ENCODE assay signal across 8 cellular contexts in the genomic region with DNA sequence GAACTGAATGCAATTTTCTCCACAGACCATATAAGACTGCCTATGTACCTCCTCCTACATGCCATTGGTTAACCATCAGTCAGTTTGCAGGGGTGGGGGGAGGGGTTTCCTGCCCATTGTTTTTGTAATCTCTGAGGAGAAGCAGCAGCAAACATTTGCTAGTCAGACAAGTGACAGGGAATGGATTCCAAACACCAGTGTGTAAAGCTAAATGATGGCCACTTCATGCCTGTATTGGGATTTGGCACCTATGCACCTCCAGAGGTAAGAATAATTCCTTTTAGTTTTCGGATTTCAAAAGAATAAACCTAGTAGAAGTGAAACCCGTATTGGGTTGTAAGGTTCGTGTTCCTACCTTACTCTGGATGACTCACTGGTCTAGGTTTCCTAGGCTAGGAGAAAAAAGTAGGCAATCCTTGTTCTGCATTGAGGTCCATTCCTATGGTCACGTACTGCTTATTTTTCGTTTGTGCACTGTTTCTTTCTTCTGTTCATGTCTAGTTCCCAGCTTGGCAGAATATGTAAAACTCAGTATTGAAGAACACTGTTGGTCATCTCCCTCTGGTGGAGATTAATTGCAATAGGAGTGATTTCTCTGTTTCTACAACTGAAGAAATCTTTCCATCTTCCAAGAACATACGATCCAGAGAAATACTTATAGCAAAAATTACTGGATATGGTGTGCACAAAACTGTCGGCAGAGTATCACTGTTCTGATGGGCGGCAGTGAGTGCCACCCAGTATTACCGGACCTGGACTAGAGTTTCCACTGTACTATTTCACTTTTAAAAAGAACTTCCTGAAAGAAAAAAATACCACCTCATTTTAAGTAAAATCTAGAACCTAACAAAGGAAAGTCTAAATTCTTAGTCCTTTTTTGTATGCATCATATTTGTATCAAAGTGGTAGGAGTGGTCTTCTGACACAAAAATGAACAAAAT. TPM values are rescaled to one million over a fixed set of nuclear protein-coding genes. Genes with fewer than 3 reads are reported as not detected.
A peak's percentile ranks its signal among the peaks of the same experiment; 100 is the strongest.
DNase-seq lines count a peak whose midpoint lies in the region; ATAC-seq and TF ChIP-seq lines count a peak whose summit lies in the region.

A gene (plus strand): TSS at position 150 of the 941 bp plus-strand sequence. CDS start 31 bp downstream, at position 181.

- 19 to 22% methylated on average over 8 to 9 of the region's 9 CpGs for WGBS in gastroesophageal sphincter (ENCODE audit: low coverage in 1 of 2), 2 donors

- POLR2A ChIA-PET in activated CD8-positive, alpha-beta T cell treated with anti-CD3 and anti-CD28 coated beads, Interleukin-2, amount 10 ng/mL, durations not matched to agents 7 days and 5 days (lab: Charles Lee), result no interaction called here

- H3K79me2 ChIP-seq in DOHH2 (ENCODE audit: control insufficient read depth, low read length), result no peaks in the 10 kb centered on the region

- peak in 1 of 2 donors; percentile 8 for TF ChIP-seq POLR2A in gastroesophageal sphincter (IDR thresholded peaks at IDR 0.05)

- H3K9me3 Mint-ChIP-seq in activated CD8-positive, alpha-beta T cell treated with anti-CD3 and anti-CD28 coated beads, Interleukin-2, amount 10 ng/mL, durations not matched to agents 7 days and 5 days (ENCODE audit: insufficient read depth), result no peaks in the 10 kb centered on the region

- no peaks in the 10 kb centered on the region for H3K9me3 ChIP-seq in DOHH2 (ENCODE audit: control insufficient read depth, insufficient read depth, low read length)
- H3K9me3 ChIP-seq in gastroesophageal sphincter, result peaks cover 0 to 4% (median 0%) of the 10 kb centered on the region in 3 donors
- no peaks in the 10 kb centered on the region for H3K9me3 ChIP-seq in neutrophil

- no peaks in the 10 kb centered on the region for H3K36me3 ChIP-seq in DOHH2 (ENCODE audit: control insufficient read depth, low read length)
- H3K36me3 ChIP-seq in gastroesophageal sphincter, result peaks cover 0 to 18% of the 10 kb centered on the region in 2 donors
- no peaks in the 10 kb centered on the region for H3K36me3 ChIP-seq in neutrophil

- no peaks in the 10 kb centered on the region for H3K4me1 ChIP-seq in DOHH2 (ENCODE audit: control insufficient read depth, low read length)
- peaks cover 0 to 12% (median 0%) of the 10 kb centered on the region in 3 donors for H3K4me1 ChIP-seq in gastroesophageal sphincter
- peaks cover 0 to 7% of the 10 kb centered on the region in 2 experiments for H3K4me1 ChIP-seq in neutrophil (ENCODE audit: control insufficient read depth in 1 of 2, insufficient read depth in 1 of 2, low read depth in 1 of 2, low read length in 1 of 2)

- no peaks in the 10 kb centered on the region for H3K9me2 ChIP-seq in DOHH2 (replicated peaks; ENCODE audit: control insufficient read depth, low read length)

- DNase-seq in activated CD8-positive, alpha-beta T cell treated with anti-CD3 and anti-CD28 coated beads, Interleukin-2, amount 10 ng/mL, durations not matched to agents 7 days and 5 days, result no peak
- DNase-seq in stimulated activated CD4-positive, alpha-beta T cell treated with anti-CD3 and anti-CD28 coated beads, Interleukin-2, amount 100 ng/mL, for 24 hours, result no peak
- DNase-seq in T1000 (lab: John Stamatoyannopoulos, UW), result no peak

- H3K27ac ChIP-seq in DOHH2 (ENCODE audit: low read depth, low read length), result no peak within 1 kb of the TSS
- peak within 1 kb of the TSS; percentile 59 to 75 (median 70) for H3K27ac ChIP-seq in gastroesophageal sphincter
- H3K27ac ChIP-seq in neutrophil, result peak within 1 kb of the TSS; percentile 17

- H3K36me3 Mint-ChIP-seq in activated CD8-positive, alpha-beta T cell treated with anti-CD3 and anti-CD28 coated beads, Interleukin-2, amount 10 ng/mL, durations not matched to agents 7 days and 5 days (ENCODE audit: low read depth), result no peaks in the 10 kb centered on the region

- H4K20me1 ChIP-seq in DOHH2 (ENCODE audit: control insufficient read depth, insufficient read depth, low read depth, low read length), result no peaks in the 10 kb centered on the region

- H3K4me3 ChIP-seq in DOHH2 (ENCODE audit: low read length) (no peak within 1 kb of the TSS), gastroesophageal sphincter (peak within 1 kb of the TSS; percentile 50 to 81), neutrophil (ENCODE audit: low read depth in 1 of 2, low read length in 1 of 2) (peak within 1 kb of the TSS; percentile 35 to 52)

- CTCF ChIA-PET in activated CD8-positive, alpha-beta T cell treated with anti-CD3 and anti-CD28 coated beads, Interleukin-2, amount 10 ng/mL, durations not matched to agents 7 days and 5 days (lab: Charles Lee), result interaction anchor here (0.9 kb wide), 1 partner anchor 245 kb away, joined by 4 read pairs; no protein-coding TSS in a partner anchor

- no peaks in the 10 kb centered on the region for H3F3A ChIP-seq in DOHH2 (ENCODE audit: control insufficient read depth, insufficient read depth)

- peak; percentile 42 for TF ChIP-seq CTCF in DOHH2 (IDR thresholded peaks at IDR 0.05; ENCODE audit: low read depth, low read length, poor library complexity, severe bottlenecking)
- peak; percentile 70 for TF ChIP-seq CTCF in LNCAP (IDR thresholded peaks at IDR 0.05)
- TF ChIP-seq CTCF in gastroesophageal sphincter (IDR thresholded peaks at IDR 0.05), result peak; percentile 65 to 94 (median 80)
- no peak for TF ChIP-seq CTCF in neutrophil (IDR thresholded peaks at IDR 0.05)

- ATAC-seq in activated CD8-positive, alpha-beta T cell treated with anti-CD3 and anti-CD28 coated beads, Interleukin-2, amount 10 ng/mL, durations not matched to agents 7 days and 5 days, result peak; percentile 61
- ATAC-seq in gastroesophageal sphincter (peak; percentile 80), HG02759 (IDR thresholded peaks at IDR 0.05; ENCODE audit: unreplicated experiment) (no peak)

- H3K4me1 Mint-ChIP-seq in activated CD8-positive, alpha-beta T cell treated with anti-CD3 and anti-CD28 coated beads, Interleukin-2, amount 10 ng/mL, durations not matched to agents 7 days and 5 days (ENCODE audit: low read depth), result peaks cover 7% of the 10 kb centered on the region

- H3K4me3 Mint-ChIP-seq in activated CD8-positive, alpha-beta T cell treated with anti-CD3 and anti-CD28 coated beads, Interleukin-2, amount 10 ng/mL, durations not matched to agents 7 days and 5 days, result peak within 1 kb of the TSS; percentile 56

- H3K4me2 ChIP-seq in DOHH2 (ENCODE audit: low read length), result no peak within 1 kb of the TSS

- H3K27me3 ChIP-seq in DOHH2 (ENCODE audit: control insufficient read depth, low read length) (peaks cover 4% of the 10 kb centered on the region; the same call in 1 of the 2 replicates), gastroesophageal sphincter (no peaks in the 10 kb centered on the region), neutrophil (peaks cover 7% of the 10 kb centered on the region)

- H3K27ac Mint-ChIP-seq in activated CD8-positive, alpha-beta T cell treated with anti-CD3 and anti-CD28 coated beads, Interleukin-2, amount 10 ng/mL, durations not matched to agents 7 days and 5 days, result no peak within 1 kb of the TSS

- TF ChIP-seq EP300 in gastroesophageal sphincter (IDR thresholded peaks at IDR 0.05), result no peak

- H3K27me3 Mint-ChIP-seq in activated CD8-positive, alpha-beta T cell treated with anti-CD3 and anti-CD28 coated beads, Interleukin-2, amount 10 ng/mL, durations not matched to agents 7 days and 5 days (ENCODE audit: low read depth), result peaks cover 12% of the 10 kb centered on the region

RNA-seq across cellular contexts. Expression of the gene that starts here (rescaled TPM):
- 1 to 10 TPM; 3.9 to 4.4 TPM for total RNA-seq in activated CD8-positive, alpha-beta T cell treated with anti-CD3 and anti-CD28 coated beads, Interleukin-2, amount 10 ng/mL, durations not matched to agents 7 days and 5 days
- 10 to 100 TPM; 14.3 to 32.2 (median 19.3) TPM for total RNA-seq in gastroesophageal sphincter
